7 cellular contexts compared by ENCODE assay signal in genomic region chr16:10868562-10869469, GRCh38. TPM values are rescaled to one million over a fixed set of nuclear protein-coding genes. Genes with fewer than 3 reads are reported as not detected.
A peak's percentile ranks its signal among the peaks of the same experiment; 100 is the strongest.
DNase-seq lines count a peak whose midpoint lies in the region; ATAC-seq and TF ChIP-seq lines count a peak whose summit lies in the region.

No MANE protein-coding gene starts in this region.

- H3K4me3 ChIP-seq in parathyroid adenoma (ENCODE audit: low read depth, low read length) (peak overlapping the region; percentile 9), A673 (ENCODE audit: low read depth, low read length, poor library complexity, severe bottlenecking) (no peak overlapping the region)

- CTCF ChIA-PET in A673 (lab: Charles Lee), result no interaction called here

- H3K4me1 Mint-ChIP-seq in activated naive CD8-positive, alpha-beta T cell treated with anti-CD3 and anti-CD28 coated beads, Interleukin-2, amount 50 U/mL, for 24 hours, result peaks cover 54% of the 10 kb centered on the region

- no peak overlapping the region for H3K4me2 ChIP-seq in parathyroid adenoma (ENCODE audit: low read length)

- no peaks in the 10 kb centered on the region for H3K36me3 Mint-ChIP-seq in activated naive CD8-positive, alpha-beta T cell treated with anti-CD3 and anti-CD28 coated beads, Interleukin-2, amount 50 U/mL, for 24 hours (ENCODE audit: low read depth)

- peaks cover 26% of the 10 kb centered on the region for H3K27me3 Mint-ChIP-seq in activated naive CD8-positive, alpha-beta T cell treated with anti-CD3 and anti-CD28 coated beads, Interleukin-2, amount 50 U/mL, for 24 hours

- H3K27ac Mint-ChIP-seq in activated naive CD8-positive, alpha-beta T cell treated with anti-CD3 and anti-CD28 coated beads, Interleukin-2, amount 50 U/mL, for 24 hours, result peak overlapping the region; percentile 49

- no peaks in the 10 kb centered on the region for H3K27me3 ChIP-seq in parathyroid adenoma (ENCODE audit: control insufficient read depth, insufficient read depth, low read length)
- H3K27me3 ChIP-seq in A673 (replicated peaks; ENCODE audit: insufficient read depth, low read depth, low read length, poor library complexity), result peaks cover 26% of the 10 kb centered on the region

- H3K9me3 ChIP-seq in parathyroid adenoma (ENCODE audit: control insufficient read depth, low read length) (no peaks in the 10 kb centered on the region), A673 (ENCODE audit: low read depth, low read length, poor library complexity, severe bottlenecking) (no peaks in the 10 kb centered on the region)

- H3K9ac ChIP-seq in parathyroid adenoma, result no peak overlapping the region

- no peak overlapping the region for H2AFZ ChIP-seq in parathyroid adenoma

- H3K4me3 Mint-ChIP-seq in activated naive CD8-positive, alpha-beta T cell treated with anti-CD3 and anti-CD28 coated beads, Interleukin-2, amount 50 U/mL, for 24 hours, result peak overlapping the region; percentile 18

- no TSS peak for BruUV-seq in A673 (replicated peaks; lab: Mats Ljungman, UMichigan)

- POLR2A ChIA-PET in A673 (lab: Charles Lee; ENCODE audit: low non-redundant PET), result no interaction called here

- intact Hi-C loops in A673 (cut with micrococcal nuclease; ENCODE audit: unreplicated experiment), result no loop called here

- H3K27ac ChIP-seq in parathyroid adenoma (peak overlapping the region; percentile 41), A673 (ENCODE audit: low read depth, low read length, poor library complexity, severe bottlenecking) (no peak overlapping the region)

- no peaks in the 10 kb centered on the region for H3K9me3 Mint-ChIP-seq in activated naive CD8-positive, alpha-beta T cell treated with anti-CD3 and anti-CD28 coated beads, Interleukin-2, amount 50 U/mL, for 24 hours

- H3K36me3 ChIP-seq in parathyroid adenoma (ENCODE audit: control insufficient read depth, insufficient read depth, low read length) (no peaks in the 10 kb centered on the region), A673 (ENCODE audit: insufficient read depth, low read length, poor library complexity, severe bottlenecking) (no peaks in the 10 kb centered on the region)

- TF ChIP-seq CTCF in parathyroid adenoma (IDR thresholded peaks at IDR 0.05) (no peak), A673 (conservative IDR thresholded peaks at IDR 0.05; ENCODE audit: low read depth, low read length) (no peak)

- peaks cover 2% of the 10 kb centered on the region for H3K4me1 ChIP-seq in parathyroid adenoma
- H3K4me1 ChIP-seq in A673 (ENCODE audit: insufficient read depth, low read length, poor library complexity, severe bottlenecking), result no peaks in the 10 kb centered on the region

- ATAC-seq in GM19025 (IDR thresholded peaks at IDR 0.05; ENCODE audit: low read depth, unreplicated experiment) (peak; percentile 35), HG03095 (IDR thresholded peaks at IDR 0.05; ENCODE audit: unreplicated experiment) (peak; percentile 43), GM18907 (IDR thresholded peaks at IDR 0.05; ENCODE audit: unreplicated experiment) (no peak)
- no peak for ATAC-seq in activated naive CD8-positive, alpha-beta T cell treated with anti-CD3 and anti-CD28 coated beads, Interleukin-2, amount 50 U/mL, for 24 hours

- DNase-seq in activated naive CD8-positive, alpha-beta T cell treated with anti-CD3 and anti-CD28 coated beads, Interleukin-2, amount 50 U/mL, for 24 hours, result no peak
- DNase-seq in A673 (ENCODE audit: low spot score), result no peak
- DNase-seq in NCI-H2081 (lab: John Stamatoyannopoulos, UW), result no peak

- no peaks in the 10 kb centered on the region for H3K79me2 ChIP-seq in parathyroid adenoma

RNA-seq across cellular contexts. Expression of gene CIITA, which starts 8.2 kb away (rescaled TPM):
- not detected in 2 replicates for total RNA-seq in A673 (2021)

RNA-seq across cellular contexts. Expression of gene TVP23A, which starts 50.2 kb away (rescaled TPM):
- not detected in 2 replicates for total RNA-seq in A673 (2021)

Comparison
In these comparisons a context has a peak if more than half of its experiments do, and no peak if none do; other contexts are left out.
1. ATAC-seq: peak in GM19025 (single experiment) and HG03095 (single experiment); none in activated naive CD8-positive, alpha-beta T cell treated with anti-CD3 and anti-CD28 coated beads, Interleukin-2, amount 50 U/mL, for 24 hours (single experiment) and GM18907 (single experiment).